Comparison of ENCODE assay signal across 20 cellular contexts in genomic region chr1:227904541-227905335, GRCh38. TPM values are rescaled to one million over a fixed set of nuclear protein-coding genes. Genes with fewer than 3 reads are reported as not detected.
"Had no signal": no experiment of that assay in that cellular context is flagged by ENCODE, and none has a peak within 500 bp of the region (broad histone marks: within the 10 kb centered on the region; RNA-seq: fewer than 3 reads in every experiment).

No MANE protein-coding gene starts in this region.

- H3K4me2 ChIP-seq: smooth muscle cell had no signal

- H3K36me3 ChIP-seq: left lung, lower lobe of right lung, ovary, tibial artery, upper lobe of right lung, uterus had no signal

- H3K9me3 ChIP-seq: left lung, lower lobe of right lung, ovary, testis, tibial artery, upper lobe of right lung, uterus had no signal

- H3K27me3 ChIP-seq: dorsolateral prefrontal cortex, left lung, ovary, testis, upper lobe of right lung, uterus had no signal

- H3K4me1 ChIP-seq: left lung, lower lobe of right lung, tibial artery, upper lobe of right lung, uterus had no signal

- H3K4me3 ChIP-seq: dorsolateral prefrontal cortex, left lung, lower lobe of right lung, ovary, smooth muscle cell, testis, tibial artery, upper lobe of right lung, uterus had no signal

- H3K36me3 Mint-ChIP-seq: naive thymus-derived CD8-positive, alpha-beta T cell; stimulated activated memory B cell treated with anti-CD40 and anti-IgM and Interleukin-4, amounts not matched to agents 10 μg/mL and 1 μg/mL and 100 μg/mL, for 72 hours had no signal

- H3K4me1 Mint-ChIP-seq: stimulated activated memory B cell treated with anti-CD40 and anti-IgM and Interleukin-4, amounts not matched to agents 10 μg/mL and 1 μg/mL and 100 μg/mL, for 72 hours had no signal

- ATAC-seq: left lung; lower lobe of right lung; naive thymus-derived CD8-positive, alpha-beta T cell; sciatic nerve; stimulated activated memory B cell treated with anti-CD40 and anti-IgM and Interleukin-4, amounts not matched to agents 10 μg/mL and 1 μg/mL and 100 μg/mL, for 72 hours; stimulated activated naive CD8-positive, alpha-beta T cell treated with anti-CD3 and anti-CD28 coated beads, Interleukin-15, Interleukin-2, amounts not matched to agents 100 U/mL and 50 U/mL, for 24 hours; upper lobe of right lung had no signal

- H3K27ac Mint-ChIP-seq: naive thymus-derived CD8-positive, alpha-beta T cell; nephron progenitor cell; stimulated activated memory B cell treated with anti-CD40 and anti-IgM and Interleukin-4, amounts not matched to agents 10 μg/mL and 1 μg/mL and 100 μg/mL, for 72 hours had no signal

- H3K27ac ChIP-seq: left lung, lower lobe of right lung, ovary, testis, tibial artery, upper lobe of right lung, uterus had no signal

- DNase-seq: cerebellar nuclear complex; effector CD4-positive, alpha-beta T cell; naive thymus-derived CD8-positive, alpha-beta T cell; nephron progenitor cell; occipital lobe; retina; stimulated activated CD4-positive, alpha-beta T cell treated with anti-CD3 and anti-CD28 coated beads, Interleukin-2, amount 100 ng/mL, for 24 hours; stimulated activated CD4-positive, alpha-beta T cell treated with anti-CD3 and anti-CD28 coated beads, Interleukin-4, amount 100 ng/mL, for 4 hours; stimulated activated naive CD8-positive, alpha-beta T cell treated with anti-CD3 and anti-CD28 coated beads, Interleukin-15, Interleukin-2, amounts not matched to agents 100 U/mL and 50 U/mL, for 24 hours; testis; tibial artery; upper lobe of right lung; uterus had no signal

- H3K4me3 Mint-ChIP-seq: naive thymus-derived CD8-positive, alpha-beta T cell; nephron progenitor cell; stimulated activated memory B cell treated with anti-CD40 and anti-IgM and Interleukin-4, amounts not matched to agents 10 μg/mL and 1 μg/mL and 100 μg/mL, for 72 hours had no signal

- H3K9me3 Mint-ChIP-seq: naive thymus-derived CD8-positive, alpha-beta T cell; nephron progenitor cell had no signal

RNA-seq across cellular contexts. Expression of gene WNT9A, which starts 43.0 kb away (rescaled TPM):
- total RNA-seq: naive thymus-derived CD8-positive, alpha-beta T cell had no signal
- polyA plus RNA-seq: naive thymus-derived CD8-positive, alpha-beta T cell had no signal
